1 cellular context compared by ENCODE assay signal in genomic region chr6:166456360-166457156, GRCh38.
TF ChIP-seq lines count a peak whose summit lies in the region.

No MANE protein-coding gene starts in this region.

TF ChIP-seq in HCT116, 20 proteins besides CTCF, POLR2A, EP300 and RAD21 (continued from another document):
- TF ChIP-seq, protein P1, sequence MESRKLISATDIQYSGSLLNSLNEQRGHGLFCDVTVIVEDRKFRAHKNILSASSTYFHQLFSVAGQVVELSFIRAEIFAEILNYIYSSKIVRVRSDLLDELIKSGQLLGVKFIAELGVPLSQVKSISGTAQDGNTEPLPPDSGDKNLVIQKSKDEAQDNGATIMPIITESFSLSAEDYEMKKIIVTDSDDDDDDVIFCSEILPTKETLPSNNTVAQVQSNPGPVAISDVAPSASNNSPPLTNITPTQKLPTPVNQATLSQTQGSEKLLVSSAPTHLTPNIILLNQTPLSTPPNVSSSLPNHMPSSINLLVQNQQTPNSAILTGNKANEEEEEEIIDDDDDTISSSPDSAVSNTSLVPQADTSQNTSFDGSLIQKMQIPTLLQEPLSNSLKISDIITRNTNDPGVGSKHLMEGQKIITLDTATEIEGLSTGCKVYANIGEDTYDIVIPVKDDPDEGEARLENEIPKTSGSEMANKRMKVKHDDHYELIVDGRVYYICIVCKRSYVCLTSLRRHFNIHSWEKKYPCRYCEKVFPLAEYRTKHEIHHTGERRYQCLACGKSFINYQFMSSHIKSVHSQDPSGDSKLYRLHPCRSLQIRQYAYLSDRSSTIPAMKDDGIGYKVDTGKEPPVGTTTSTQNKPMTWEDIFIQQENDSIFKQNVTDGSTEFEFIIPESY (IDR thresholded peaks at IDR 0.05; ENCODE audit: extremely low read depth, insufficient replicate concordance, low read length), result no peak
